ENCODE assay signal across 1 cellular context in genomic region chr7:150322833-150323681, GRCh38.
A peak's percentile ranks its signal among the peaks of the same experiment; 100 is the strongest.
TF ChIP-seq lines count a peak whose summit lies in the region.

Gene ACTR3C (minus strand): TSS chr7:150323545. CDS start chr7:150295296, 28,249 bp downstream.
A gene with protein sequence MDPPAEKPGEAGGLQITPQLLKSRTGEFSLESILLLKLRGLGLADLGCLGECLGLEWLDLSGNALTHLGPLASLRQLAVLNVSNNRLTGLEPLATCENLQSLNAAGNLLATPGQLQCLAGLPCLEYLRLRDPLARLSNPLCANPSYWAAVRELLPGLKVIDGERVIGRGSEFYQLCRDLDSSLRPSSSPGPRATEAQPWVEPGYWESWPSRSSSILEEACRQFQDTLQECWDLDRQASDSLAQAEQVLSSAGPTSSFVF (plus strand): TSS chr7:150323355. CDS start chr7:150336862, 13,507 bp downstream.

TF ChIP-seq in K562, 482 proteins besides CTCF, POLR2A, EP300 and RAD21 (continued from another document and continues in another):
- peak; percentile 94; the same call in 1 of the 2 replicates for TF ChIP-seq FOXP4 (CRISPR knock-in tag; IDR thresholded peaks at IDR 0.05; ENCODE audit: borderline replicate concordance)
- TF ChIP-seq, protein P1, sequence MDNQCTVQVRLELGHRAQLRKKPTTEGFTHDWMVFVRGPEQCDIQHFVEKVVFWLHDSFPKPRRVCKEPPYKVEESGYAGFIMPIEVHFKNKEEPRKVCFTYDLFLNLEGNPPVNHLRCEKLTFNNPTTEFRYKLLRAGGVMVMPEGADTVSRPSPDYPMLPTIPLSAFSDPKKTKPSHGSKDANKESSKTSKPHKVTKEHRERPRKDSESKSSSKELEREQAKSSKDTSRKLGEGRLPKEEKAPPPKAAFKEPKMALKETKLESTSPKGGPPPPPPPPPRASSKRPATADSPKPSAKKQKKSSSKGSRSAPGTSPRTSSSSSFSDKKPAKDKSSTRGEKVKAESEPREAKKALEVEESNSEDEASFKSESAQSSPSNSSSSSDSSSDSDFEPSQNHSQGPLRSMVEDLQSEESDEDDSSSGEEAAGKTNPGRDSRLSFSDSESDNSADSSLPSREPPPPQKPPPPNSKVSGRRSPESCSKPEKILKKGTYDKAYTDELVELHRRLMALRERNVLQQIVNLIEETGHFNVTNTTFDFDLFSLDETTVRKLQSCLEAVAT (IDR thresholded peaks at IDR 0.05) = peak; percentile 76 to 88
- TF ChIP-seq PYGO2 (tag; IDR thresholded peaks at IDR 0.05) = no peak
- peak; percentile 99 for TF ChIP-seq ETV5 (CRISPR knock-in tag; IDR thresholded peaks at IDR 0.05; ENCODE audit: low read depth)
- no peak for TF ChIP-seq ZSCAN32 (CRISPR knock-in tag; IDR thresholded peaks at IDR 0.05)
- TF ChIP-seq ARID1B (IDR thresholded peaks at IDR 0.05) = peak; percentile 82
- TF ChIP-seq HBP1 (CRISPR knock-in tag; IDR thresholded peaks at IDR 0.05) = no peak
- TF ChIP-seq ZSCAN29 (IDR thresholded peaks at IDR 0.05) = no peak; the same call in 1 of the 2 replicates
- peak; percentile 21; the same call in 1 of the 2 replicates for TF ChIP-seq MITF (IDR thresholded peaks at IDR 0.05)
- peak; percentile 51; the same call in 1 of the 2 replicates for TF ChIP-seq HSF4 (CRISPR knock-in tag; IDR thresholded peaks at IDR 0.05; ENCODE audit: borderline replicate concordance)
- peak; percentile 9 for TF ChIP-seq POLR2H (tag; IDR thresholded peaks at IDR 0.05; ENCODE audit: low read depth)
- TF ChIP-seq BCOR (IDR thresholded peaks at IDR 0.05) = peak; percentile 87
- peak; percentile 97 for TF ChIP-seq EP400 (IDR thresholded peaks at IDR 0.05)
- peak; percentile 37; the same call in 1 of the 2 replicates for TF ChIP-seq HDGF (IDR thresholded peaks at IDR 0.05)
- TF ChIP-seq PCBP2 (IDR thresholded peaks at IDR 0.05; ENCODE audit: low read depth, low read length, poor library complexity, severe bottlenecking) = no peak
- TF ChIP-seq GABPB1 (CRISPR knock-in tag; IDR thresholded peaks at IDR 0.05) = peak; percentile 90
- peak; percentile 78 for TF ChIP-seq E2F8 (IDR thresholded peaks at IDR 0.05; ENCODE audit: low read depth, partially characterized antibody)
- peak; percentile 63 for TF ChIP-seq TEAD4 (IDR thresholded peaks at IDR 0.05; ENCODE audit: low read length)
- TF ChIP-seq TEAD4 (CRISPR knock-in tag; IDR thresholded peaks at IDR 0.05; ENCODE audit: borderline replicate concordance) = peak; percentile 32; the same call in 1 of the 2 replicates
- no peak for TF ChIP-seq ZC3H4 (CRISPR knock-in tag; IDR thresholded peaks at IDR 0.05; ENCODE audit: borderline replicate concordance)
- peak; percentile 99 for TF ChIP-seq MGA (IDR thresholded peaks at IDR 0.05)
- no peak; the same call in 1 of the 2 replicates for TF ChIP-seq IFI16 (CRISPR knock-in tag; IDR thresholded peaks at IDR 0.05)
- no peak; the same call in 1 of the 2 replicates for TF ChIP-seq ZNF717 (CRISPR knock-in tag; IDR thresholded peaks at IDR 0.05)
- TF ChIP-seq MYNN (IDR thresholded peaks at IDR 0.05) = no peak; the same call in 1 of the 2 replicates
- TF ChIP-seq MYNN (CRISPR knock-in tag; IDR thresholded peaks at IDR 0.05) = no peak
- no peak for TF ChIP-seq ZBTB8A (IDR thresholded peaks at IDR 0.05; ENCODE audit: partially characterized antibody)
- peak; percentile 51; the same call in 1 of the 2 replicates for TF ChIP-seq CREB5 (CRISPR knock-in tag; IDR thresholded peaks at IDR 0.05)
- no peak for TF ChIP-seq NR0B1 (IDR thresholded peaks at IDR 0.05; ENCODE audit: partially characterized antibody)
- peak; percentile 81 for TF ChIP-seq ZNF224 (CRISPR knock-in tag; IDR thresholded peaks at IDR 0.05)
